Comparison of ENCODE assay signal across 1 cellular context in the genomic region with DNA sequence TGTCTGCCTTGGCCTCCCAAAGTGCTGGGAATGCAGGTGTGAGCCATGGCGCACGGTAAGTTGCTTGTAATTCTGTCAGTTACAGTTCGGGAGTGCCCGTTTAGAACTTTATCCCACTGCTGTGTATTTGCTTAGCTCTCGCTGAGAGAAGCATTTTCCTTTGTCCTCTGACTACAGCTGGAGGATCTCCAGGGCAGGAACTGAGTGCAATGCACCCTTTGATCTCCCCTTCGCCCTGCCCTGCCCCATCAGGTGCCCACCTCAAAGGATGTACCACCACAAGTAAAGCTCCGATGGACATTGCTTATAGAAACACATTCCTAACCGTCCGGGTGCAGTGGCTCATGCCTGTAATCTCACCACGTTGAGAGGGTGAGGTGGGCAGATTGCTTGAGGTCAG.
A peak's percentile ranks its signal among the peaks of the same experiment; 100 is the strongest.
TF ChIP-seq lines count a peak whose summit lies in the region.

No MANE protein-coding gene starts in this region.

TF ChIP-seq in HepG2, 621 proteins besides CTCF, POLR2A, EP300 and RAD21 (continues in another document):
- peak; percentile 46; the same call in 1 of the 2 replicates for TF ChIP-seq ZNF788 (CRISPR knock-in tag; IDR thresholded peaks at IDR 0.05; ENCODE audit: borderline replicate concordance)
- peak; percentile 7; the same call in 1 of the 2 replicates for TF ChIP-seq RARA (CRISPR knock-in tag; IDR thresholded peaks at IDR 0.05)
- TF ChIP-seq ZNF577 (CRISPR knock-in tag; IDR thresholded peaks at IDR 0.05; ENCODE audit: borderline replicate concordance, low read depth) = no peak
- peak; percentile 73 for TF ChIP-seq RXRA (CRISPR knock-in tag; IDR thresholded peaks at IDR 0.05)
- TF ChIP-seq ADNP (CRISPR knock-in tag; IDR thresholded peaks at IDR 0.05) = peak; percentile 46; the same call in 1 of the 2 replicates
- TF ChIP-seq, protein P1, sequence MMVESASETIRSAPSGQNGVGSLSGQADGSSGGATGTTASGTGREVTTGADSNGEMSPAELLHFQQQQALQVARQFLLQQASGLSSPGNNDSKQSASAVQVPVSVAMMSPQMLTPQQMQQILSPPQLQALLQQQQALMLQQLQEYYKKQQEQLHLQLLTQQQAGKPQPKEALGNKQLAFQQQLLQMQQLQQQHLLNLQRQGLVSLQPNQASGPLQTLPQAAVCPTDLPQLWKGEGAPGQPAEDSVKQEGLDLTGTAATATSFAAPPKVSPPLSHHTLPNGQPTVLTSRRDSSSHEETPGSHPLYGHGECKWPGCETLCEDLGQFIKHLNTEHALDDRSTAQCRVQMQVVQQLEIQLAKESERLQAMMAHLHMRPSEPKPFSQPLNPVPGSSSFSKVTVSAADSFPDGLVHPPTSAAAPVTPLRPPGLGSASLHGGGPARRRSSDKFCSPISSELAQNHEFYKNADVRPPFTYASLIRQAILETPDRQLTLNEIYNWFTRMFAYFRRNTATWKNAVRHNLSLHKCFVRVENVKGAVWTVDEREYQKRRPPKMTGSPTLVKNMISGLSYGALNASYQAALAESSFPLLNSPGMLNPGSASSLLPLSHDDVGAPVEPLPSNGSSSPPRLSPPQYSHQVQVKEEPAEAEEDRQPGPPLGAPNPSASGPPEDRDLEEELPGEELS (CRISPR knock-in tag; IDR thresholded peaks at IDR 0.05) = peak; percentile 27; the same call in 1 of the 2 replicates
- no peak for TF ChIP-seq ZNF724P (CRISPR knock-in tag; IDR thresholded peaks at IDR 0.05; ENCODE audit: borderline replicate concordance)
- peak; percentile 61 for TF ChIP-seq SOX5 (CRISPR knock-in tag; IDR thresholded peaks at IDR 0.05; ENCODE audit: borderline replicate concordance)
- TF ChIP-seq NFRKB (IDR thresholded peaks at IDR 0.05) = no peak
- TF ChIP-seq RFX1 (IDR thresholded peaks at IDR 0.05) = no peak
- TF ChIP-seq SP4 (CRISPR knock-in tag; IDR thresholded peaks at IDR 0.05) = 0 out of 2 replicates have a peak, but pooled peaks have one; percentile 24
- peak; percentile 54; the same call in 1 of the 2 replicates for TF ChIP-seq ZBTB7A (CRISPR knock-in tag; IDR thresholded peaks at IDR 0.05)
- TF ChIP-seq ZMYM4 (CRISPR knock-in tag; IDR thresholded peaks at IDR 0.05) = peak; percentile 56; the same call in 1 of the 2 replicates
- TF ChIP-seq, protein P2, sequence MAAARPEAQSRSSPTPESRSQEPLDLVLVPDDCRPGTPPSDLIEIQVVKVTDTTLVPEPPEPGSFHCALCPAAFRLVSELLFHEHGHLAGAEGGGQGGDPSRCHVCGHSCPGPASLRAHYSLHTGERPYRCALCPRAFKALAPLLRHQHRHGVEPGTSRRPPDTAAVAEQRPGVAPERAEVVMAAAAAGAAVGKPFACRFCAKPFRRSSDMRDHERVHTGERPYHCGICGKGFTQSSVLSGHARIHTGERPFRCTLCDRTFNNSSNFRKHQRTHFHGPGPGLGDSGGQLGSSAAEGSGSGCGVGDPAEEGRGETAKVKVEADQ (CRISPR knock-in tag; IDR thresholded peaks at IDR 0.05; ENCODE audit: borderline replicate concordance) = 0 out of 2 replicates have a peak, but pooled peaks have one; percentile 7
- TF ChIP-seq NR2F6 (IDR thresholded peaks at IDR 0.05) = peak; percentile 42
- TF ChIP-seq NR2F6 (CRISPR knock-in tag; IDR thresholded peaks at IDR 0.05) = no peak
- TF ChIP-seq GATAD1 (CRISPR knock-in tag; IDR thresholded peaks at IDR 0.05) = no peak
- peak; percentile 75 for TF ChIP-seq PHF21A (CRISPR knock-in tag; IDR thresholded peaks at IDR 0.05)
- TF ChIP-seq SALL1 (CRISPR knock-in tag; IDR thresholded peaks at IDR 0.05) = peak; percentile 50; the same call in 1 of the 2 replicates
- no peak for TF ChIP-seq ZNF879 (CRISPR knock-in tag; IDR thresholded peaks at IDR 0.05)
- TF ChIP-seq, protein P3, sequence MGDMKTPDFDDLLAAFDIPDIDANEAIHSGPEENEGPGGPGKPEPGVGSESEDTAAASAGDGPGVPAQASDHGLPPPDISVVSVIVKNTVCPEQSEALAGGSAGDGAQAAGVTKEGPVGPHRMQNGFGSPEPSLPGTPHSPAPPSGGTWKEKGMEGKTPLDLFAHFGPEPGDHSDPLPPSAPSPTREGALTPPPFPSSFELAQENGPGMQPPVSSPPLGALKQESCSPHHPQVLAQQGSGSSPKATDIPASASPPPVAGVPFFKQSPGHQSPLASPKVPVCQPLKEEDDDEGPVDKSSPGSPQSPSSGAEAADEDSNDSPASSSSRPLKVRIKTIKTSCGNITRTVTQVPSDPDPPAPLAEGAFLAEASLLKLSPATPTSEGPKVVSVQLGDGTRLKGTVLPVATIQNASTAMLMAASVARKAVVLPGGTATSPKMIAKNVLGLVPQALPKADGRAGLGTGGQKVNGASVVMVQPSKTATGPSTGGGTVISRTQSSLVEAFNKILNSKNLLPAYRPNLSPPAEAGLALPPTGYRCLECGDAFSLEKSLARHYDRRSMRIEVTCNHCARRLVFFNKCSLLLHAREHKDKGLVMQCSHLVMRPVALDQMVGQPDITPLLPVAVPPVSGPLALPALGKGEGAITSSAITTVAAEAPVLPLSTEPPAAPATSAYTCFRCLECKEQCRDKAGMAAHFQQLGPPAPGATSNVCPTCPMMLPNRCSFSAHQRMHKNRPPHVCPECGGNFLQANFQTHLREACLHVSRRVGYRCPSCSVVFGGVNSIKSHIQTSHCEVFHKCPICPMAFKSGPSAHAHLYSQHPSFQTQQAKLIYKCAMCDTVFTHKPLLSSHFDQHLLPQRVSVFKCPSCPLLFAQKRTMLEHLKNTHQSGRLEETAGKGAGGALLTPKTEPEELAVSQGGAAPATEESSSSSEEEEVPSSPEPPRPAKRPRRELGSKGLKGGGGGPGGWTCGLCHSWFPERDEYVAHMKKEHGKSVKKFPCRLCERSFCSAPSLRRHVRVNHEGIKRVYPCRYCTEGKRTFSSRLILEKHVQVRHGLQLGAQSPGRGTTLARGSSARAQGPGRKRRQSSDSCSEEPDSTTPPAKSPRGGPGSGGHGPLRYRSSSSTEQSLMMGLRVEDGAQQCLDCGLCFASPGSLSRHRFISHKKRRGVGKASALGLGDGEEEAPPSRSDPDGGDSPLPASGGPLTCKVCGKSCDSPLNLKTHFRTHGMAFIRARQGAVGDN (CRISPR knock-in tag; IDR thresholded peaks at IDR 0.05) = 0 out of 2 replicates have a peak, but pooled peaks have one; percentile 13
- TF ChIP-seq, protein P4, sequence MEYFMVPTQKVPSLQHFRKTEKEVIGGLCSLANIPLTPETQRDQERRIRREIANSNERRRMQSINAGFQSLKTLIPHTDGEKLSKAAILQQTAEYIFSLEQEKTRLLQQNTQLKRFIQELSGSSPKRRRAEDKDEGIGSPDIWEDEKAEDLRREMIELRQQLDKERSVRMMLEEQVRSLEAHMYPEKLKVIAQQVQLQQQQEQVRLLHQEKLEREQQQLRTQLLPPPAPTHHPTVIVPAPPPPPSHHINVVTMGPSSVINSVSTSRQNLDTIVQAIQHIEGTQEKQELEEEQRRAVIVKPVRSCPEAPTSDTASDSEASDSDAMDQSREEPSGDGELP (IDR thresholded peaks at IDR 0.05; ENCODE audit: borderline replicate concordance, low read depth) = peak; percentile 88
- TF ChIP-seq SAP130 (CRISPR knock-in tag; IDR thresholded peaks at IDR 0.05; ENCODE audit: low read depth) = peak; percentile 41; the same call in 1 of the 2 replicates
- TF ChIP-seq, protein P5, sequence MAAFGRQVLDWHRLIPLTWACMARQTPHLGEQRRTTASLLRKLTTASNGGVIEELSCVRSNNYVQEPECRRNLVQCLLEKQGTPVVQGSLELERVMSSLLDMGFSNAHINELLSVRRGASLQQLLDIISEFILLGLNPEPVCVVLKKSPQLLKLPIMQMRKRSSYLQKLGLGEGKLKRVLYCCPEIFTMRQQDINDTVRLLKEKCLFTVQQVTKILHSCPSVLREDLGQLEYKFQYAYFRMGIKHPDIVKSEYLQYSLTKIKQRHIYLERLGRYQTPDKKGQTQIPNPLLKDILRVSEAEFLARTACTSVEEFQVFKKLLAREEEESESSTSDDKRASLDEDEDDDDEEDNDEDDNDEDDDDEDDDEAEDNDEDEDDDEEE (CRISPR knock-in tag; IDR thresholded peaks at IDR 0.05) = peak; percentile 44; the same call in 1 of the 2 replicates
- TF ChIP-seq JUND (CRISPR knock-in tag; IDR thresholded peaks at IDR 0.05) = peak; percentile 28; the same call in 1 of the 2 replicates
- TF ChIP-seq ZMYM3 (CRISPR knock-in tag; IDR thresholded peaks at IDR 0.05) = peak; percentile 50; the same call in 1 of the 2 replicates
- no peak for TF ChIP-seq NFIC (IDR thresholded peaks at IDR 0.05; ENCODE audit: low read length)
- TF ChIP-seq ZMYM2 (CRISPR knock-in tag; IDR thresholded peaks at IDR 0.05) = peak; percentile 51; the same call in 1 of the 2 replicates
- 0 out of 2 replicates have a peak, but pooled peaks have one; percentile 15 for TF ChIP-seq MIER3 (CRISPR knock-in tag; IDR thresholded peaks at IDR 0.05; ENCODE audit: borderline replicate concordance)
- TF ChIP-seq, protein P6, sequence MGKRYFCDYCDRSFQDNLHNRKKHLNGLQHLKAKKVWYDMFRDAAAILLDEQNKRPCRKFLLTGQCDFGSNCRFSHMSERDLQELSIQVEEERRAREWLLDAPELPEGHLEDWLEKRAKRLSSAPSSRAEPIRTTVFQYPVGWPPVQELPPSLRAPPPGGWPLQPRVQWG (CRISPR knock-in tag; IDR thresholded peaks at IDR 0.05; ENCODE audit: borderline replicate concordance, low read depth) = no peak
- TF ChIP-seq HOXA3 (CRISPR knock-in tag; IDR thresholded peaks at IDR 0.05) = peak; percentile 45
- TF ChIP-seq TBX2 (CRISPR knock-in tag; IDR thresholded peaks at IDR 0.05; ENCODE audit: borderline replicate concordance) = 0 out of 2 replicates have a peak, but pooled peaks have one; percentile 35
- no peak for TF ChIP-seq MBNL3 (CRISPR knock-in tag; conservative IDR thresholded peaks at IDR 0.05)
- no peak for TF ChIP-seq ZC3H4 (CRISPR knock-in tag; IDR thresholded peaks at IDR 0.05; ENCODE audit: borderline replicate concordance)
- TF ChIP-seq TEAD3 (CRISPR knock-in tag; optimal IDR thresholded peaks at IDR 0.05; ENCODE audit: borderline replicate concordance) = peak; percentile 50
- TF ChIP-seq, protein P7, sequence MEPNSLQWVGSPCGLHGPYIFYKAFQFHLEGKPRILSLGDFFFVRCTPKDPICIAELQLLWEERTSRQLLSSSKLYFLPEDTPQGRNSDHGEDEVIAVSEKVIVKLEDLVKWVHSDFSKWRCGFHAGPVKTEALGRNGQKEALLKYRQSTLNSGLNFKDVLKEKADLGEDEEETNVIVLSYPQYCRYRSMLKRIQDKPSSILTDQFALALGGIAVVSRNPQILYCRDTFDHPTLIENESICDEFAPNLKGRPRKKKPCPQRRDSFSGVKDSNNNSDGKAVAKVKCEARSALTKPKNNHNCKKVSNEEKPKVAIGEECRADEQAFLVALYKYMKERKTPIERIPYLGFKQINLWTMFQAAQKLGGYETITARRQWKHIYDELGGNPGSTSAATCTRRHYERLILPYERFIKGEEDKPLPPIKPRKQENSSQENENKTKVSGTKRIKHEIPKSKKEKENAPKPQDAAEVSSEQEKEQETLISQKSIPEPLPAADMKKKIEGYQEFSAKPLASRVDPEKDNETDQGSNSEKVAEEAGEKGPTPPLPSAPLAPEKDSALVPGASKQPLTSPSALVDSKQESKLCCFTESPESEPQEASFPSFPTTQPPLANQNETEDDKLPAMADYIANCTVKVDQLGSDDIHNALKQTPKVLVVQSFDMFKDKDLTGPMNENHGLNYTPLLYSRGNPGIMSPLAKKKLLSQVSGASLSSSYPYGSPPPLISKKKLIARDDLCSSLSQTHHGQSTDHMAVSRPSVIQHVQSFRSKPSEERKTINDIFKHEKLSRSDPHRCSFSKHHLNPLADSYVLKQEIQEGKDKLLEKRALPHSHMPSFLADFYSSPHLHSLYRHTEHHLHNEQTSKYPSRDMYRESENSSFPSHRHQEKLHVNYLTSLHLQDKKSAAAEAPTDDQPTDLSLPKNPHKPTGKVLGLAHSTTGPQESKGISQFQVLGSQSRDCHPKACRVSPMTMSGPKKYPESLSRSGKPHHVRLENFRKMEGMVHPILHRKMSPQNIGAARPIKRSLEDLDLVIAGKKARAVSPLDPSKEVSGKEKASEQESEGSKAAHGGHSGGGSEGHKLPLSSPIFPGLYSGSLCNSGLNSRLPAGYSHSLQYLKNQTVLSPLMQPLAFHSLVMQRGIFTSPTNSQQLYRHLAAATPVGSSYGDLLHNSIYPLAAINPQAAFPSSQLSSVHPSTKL (CRISPR knock-in tag; IDR thresholded peaks at IDR 0.05) = peak; percentile 65
- TF ChIP-seq HNRNPL (IDR thresholded peaks at IDR 0.05; ENCODE audit: low read depth, low read length) = peak; percentile 83
- peak in 1 of 2 experiments; percentile 26; a peak in 1 of 4 replicates for TF ChIP-seq MAFK (conservative IDR thresholded peaks at IDR 0.05 in 1 of 2, IDR thresholded peaks at IDR 0.05 in 1 of 2; ENCODE audit: low read length in 2 of 2)
- TF ChIP-seq, protein P8, sequence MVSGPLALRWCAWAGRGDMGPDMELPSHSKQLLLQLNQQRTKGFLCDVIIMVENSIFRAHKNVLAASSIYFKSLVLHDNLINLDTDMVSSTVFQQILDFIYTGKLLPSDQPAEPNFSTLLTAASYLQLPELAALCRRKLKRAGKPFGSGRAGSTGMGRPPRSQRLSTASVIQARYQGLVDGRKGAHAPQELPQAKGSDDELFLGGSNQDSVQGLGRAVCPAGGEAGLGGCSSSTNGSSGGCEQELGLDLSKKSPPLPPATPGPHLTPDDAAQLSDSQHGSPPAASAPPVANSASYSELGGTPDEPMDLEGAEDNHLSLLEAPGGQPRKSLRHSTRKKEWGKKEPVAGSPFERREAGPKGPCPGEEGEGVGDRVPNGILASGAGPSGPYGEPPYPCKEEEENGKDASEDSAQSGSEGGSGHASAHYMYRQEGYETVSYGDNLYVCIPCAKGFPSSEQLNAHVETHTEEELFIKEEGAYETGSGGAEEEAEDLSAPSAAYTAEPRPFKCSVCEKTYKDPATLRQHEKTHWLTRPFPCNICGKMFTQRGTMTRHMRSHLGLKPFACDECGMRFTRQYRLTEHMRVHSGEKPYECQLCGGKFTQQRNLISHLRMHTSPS (CRISPR knock-in tag; IDR thresholded peaks at IDR 0.05; ENCODE audit: low read depth) = peak; percentile 92
- TF ChIP-seq MAFF (IDR thresholded peaks at IDR 0.05; ENCODE audit: low read depth, low read length) = 0 out of 2 replicates have a peak, but pooled peaks have one; percentile 18
- TF ChIP-seq ZKSCAN8 (CRISPR knock-in tag; IDR thresholded peaks at IDR 0.05; ENCODE audit: borderline replicate concordance) = no peak
- TF ChIP-seq, protein P9, sequence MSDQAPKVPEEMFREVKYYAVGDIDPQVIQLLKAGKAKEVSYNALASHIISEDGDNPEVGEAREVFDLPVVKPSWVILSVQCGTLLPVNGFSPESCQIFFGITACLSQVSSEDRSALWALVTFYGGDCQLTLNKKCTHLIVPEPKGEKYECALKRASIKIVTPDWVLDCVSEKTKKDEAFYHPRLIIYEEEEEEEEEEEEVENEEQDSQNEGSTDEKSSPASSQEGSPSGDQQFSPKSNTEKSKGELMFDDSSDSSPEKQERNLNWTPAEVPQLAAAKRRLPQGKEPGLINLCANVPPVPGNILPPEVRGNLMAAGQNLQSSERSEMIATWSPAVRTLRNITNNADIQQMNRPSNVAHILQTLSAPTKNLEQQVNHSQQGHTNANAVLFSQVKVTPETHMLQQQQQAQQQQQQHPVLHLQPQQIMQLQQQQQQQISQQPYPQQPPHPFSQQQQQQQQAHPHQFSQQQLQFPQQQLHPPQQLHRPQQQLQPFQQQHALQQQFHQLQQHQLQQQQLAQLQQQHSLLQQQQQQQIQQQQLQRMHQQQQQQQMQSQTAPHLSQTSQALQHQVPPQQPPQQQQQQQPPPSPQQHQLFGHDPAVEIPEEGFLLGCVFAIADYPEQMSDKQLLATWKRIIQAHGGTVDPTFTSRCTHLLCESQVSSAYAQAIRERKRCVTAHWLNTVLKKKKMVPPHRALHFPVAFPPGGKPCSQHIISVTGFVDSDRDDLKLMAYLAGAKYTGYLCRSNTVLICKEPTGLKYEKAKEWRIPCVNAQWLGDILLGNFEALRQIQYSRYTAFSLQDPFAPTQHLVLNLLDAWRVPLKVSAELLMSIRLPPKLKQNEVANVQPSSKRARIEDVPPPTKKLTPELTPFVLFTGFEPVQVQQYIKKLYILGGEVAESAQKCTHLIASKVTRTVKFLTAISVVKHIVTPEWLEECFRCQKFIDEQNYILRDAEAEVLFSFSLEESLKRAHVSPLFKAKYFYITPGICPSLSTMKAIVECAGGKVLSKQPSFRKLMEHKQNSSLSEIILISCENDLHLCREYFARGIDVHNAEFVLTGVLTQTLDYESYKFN (CRISPR knock-in tag; conservative IDR thresholded peaks at IDR 0.05) = peak; percentile 29; the same call in 1 of the 2 replicates
